15 cellular contexts compared by ENCODE assay signal in the genomic region with DNA sequence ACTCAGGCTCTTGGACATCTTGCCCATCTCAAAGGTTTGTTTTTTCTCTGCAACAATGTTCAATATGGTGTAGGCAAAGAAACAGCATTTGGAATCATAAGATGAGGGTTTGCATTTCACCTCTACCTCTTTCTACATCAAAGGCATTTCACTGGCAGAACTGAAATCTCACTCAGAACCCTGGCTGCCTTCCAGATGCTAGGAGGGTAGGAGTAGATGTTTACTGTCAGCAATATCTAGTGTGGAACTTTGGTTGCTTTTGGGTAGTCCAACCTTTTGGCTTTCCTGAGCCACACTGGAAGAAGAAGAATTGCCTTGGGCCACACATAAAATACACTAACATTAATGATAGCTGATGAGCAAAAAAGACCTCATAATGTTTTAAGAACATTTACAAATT.
"Had no signal": no experiment of that assay in that cellular context is flagged by ENCODE, and none has a peak within 500 bp of the region (broad histone marks: within the 10 kb centered on the region; RNA-seq: fewer than 3 reads in every experiment).

No MANE protein-coding gene starts in this region.

- H3K27ac Mint-ChIP-seq: activated B cell treated with CpG ODN at 0.5 μM for 24 hours; activated CD4-positive, alpha-beta memory T cell treated with anti-CD3 and anti-CD28 coated beads for 36 hours; activated naive CD8-positive, alpha-beta T cell treated with anti-CD3 and anti-CD28 coated beads, Interleukin-2, amount 10 ng/mL, durations not matched to agents 7 days and 5 days; activated T-helper 1 cell treated with anti-CD3 and anti-CD28 coated beads, Interleukin-12 subunit alpha, Interleukin-12 subunit beta, Interleukin-2, Interleukin-4 antibody, amounts not matched to agents 30 ng/mL and 10 ng/mL and 1 ng/mL, durations not matched to agents 14 hours and 24 hours and 36 hours; type B pancreatic cell had no signal

- H3K36me3 Mint-ChIP-seq: activated CD4-positive, alpha-beta memory T cell treated with anti-CD3 and anti-CD28 coated beads for 36 hours; activated naive CD8-positive, alpha-beta T cell treated with anti-CD3 and anti-CD28 coated beads, Interleukin-2, amount 10 ng/mL, durations not matched to agents 7 days and 5 days; brain; naive thymus-derived CD8-positive, alpha-beta T cell; type B pancreatic cell had no signal

- DNase-seq: activated B cell treated with CpG ODN at 0.5 μM for 24 hours; activated CD4-positive, alpha-beta memory T cell treated with anti-CD3 and anti-CD28 coated beads for 36 hours; activated CD4-positive, alpha-beta T cell treated with anti-CD3 and anti-CD28 coated beads for 4 hours; activated naive CD4-positive, alpha-beta T cell treated with Interleukin-2 at 50 U/mL for 16 hours; activated naive CD8-positive, alpha-beta T cell treated with anti-CD3 and anti-CD28 coated beads, Interleukin-2, amount 10 ng/mL, durations not matched to agents 7 days and 5 days; activated T-cell treated with anti-CD3 and anti-CD28 coated beads for 4 hours; caudate nucleus; mesendoderm; naive thymus-derived CD8-positive, alpha-beta T cell; stimulated activated CD4-positive, alpha-beta T cell treated with anti-CD3 and anti-CD28 coated beads, Interleukin-12 subunit alpha, Interleukin-12 subunit beta, amount 100 ng/mL, for 4 hours; stimulated activated CD4-positive, alpha-beta T cell treated with anti-CD3 and anti-CD28 coated beads, Interleukin-2, amount 100 ng/mL, for 24 hours; stimulated activated naive CD8-positive, alpha-beta T cell treated with anti-CD3 and anti-CD28 coated beads, Interleukin-15, Interleukin-2, amounts not matched to agents 100 U/mL and 50 U/mL, for 24 hours had no signal

- H3K4me3 Mint-ChIP-seq: activated B cell treated with CpG ODN at 0.5 μM for 24 hours; activated CD4-positive, alpha-beta memory T cell treated with anti-CD3 and anti-CD28 coated beads for 36 hours; activated naive CD8-positive, alpha-beta T cell treated with anti-CD3 and anti-CD28 coated beads, Interleukin-2, amount 10 ng/mL, durations not matched to agents 7 days and 5 days; activated T-helper 1 cell treated with anti-CD3 and anti-CD28 coated beads, Interleukin-12 subunit alpha, Interleukin-12 subunit beta, Interleukin-2, Interleukin-4 antibody, amounts not matched to agents 30 ng/mL and 10 ng/mL and 1 ng/mL, durations not matched to agents 14 hours and 24 hours and 36 hours; brain; type B pancreatic cell had no signal

- H3K4me1 Mint-ChIP-seq: activated B cell treated with CpG ODN at 0.5 μM for 24 hours; activated naive CD8-positive, alpha-beta T cell treated with anti-CD3 and anti-CD28 coated beads, Interleukin-2, amount 10 ng/mL, durations not matched to agents 7 days and 5 days had no signal

- H3K27me3 Mint-ChIP-seq: activated B cell treated with CpG ODN at 0.5 μM for 24 hours; activated CD4-positive, alpha-beta memory T cell treated with anti-CD3 and anti-CD28 coated beads for 36 hours; naive thymus-derived CD8-positive, alpha-beta T cell; type B pancreatic cell had no signal

- H3K9me3 Mint-ChIP-seq: activated B cell treated with CpG ODN at 0.5 μM for 24 hours; activated CD4-positive, alpha-beta memory T cell treated with anti-CD3 and anti-CD28 coated beads for 36 hours; activated T-helper 1 cell treated with anti-CD3 and anti-CD28 coated beads, Interleukin-12 subunit alpha, Interleukin-12 subunit beta, Interleukin-2, Interleukin-4 antibody, amounts not matched to agents 30 ng/mL and 10 ng/mL and 1 ng/mL, durations not matched to agents 14 hours and 24 hours and 36 hours; naive thymus-derived CD8-positive, alpha-beta T cell had no signal

- ATAC-seq: naive thymus-derived CD8-positive, alpha-beta T cell; stimulated activated naive CD8-positive, alpha-beta T cell treated with anti-CD3 and anti-CD28 coated beads, Interleukin-15, Interleukin-2, amounts not matched to agents 100 U/mL and 50 U/mL, for 24 hours had no signal
